In genomic region chr1:26327956-26328362, GRCh38 we compare ENCODE assay signal across 15 cellular contexts. TPM values are rescaled to one million over a fixed set of nuclear protein-coding genes. Genes with fewer than 3 reads are reported as not detected.
DNase-seq lines count a peak whose midpoint lies in the region; ATAC-seq and TF ChIP-seq lines count a peak whose summit lies in the region.
"Had no signal": no experiment of that assay in that cellular context is flagged by ENCODE, and none has a peak within 500 bp of the region (broad histone marks: within the 10 kb centered on the region; RNA-seq: fewer than 3 reads in every experiment).

No MANE protein-coding gene starts in this region.

- H3K4me3 ChIP-seq in testis = no peak overlapping the region
- H3K4me3 ChIP-seq: hepatocyte had no signal

- WGBS in testis, 2 donors = 80 to 90% methylated on average over 8 of the region's 8 CpGs

- H3K9me3 Mint-ChIP-seq in central memory CD8-positive, alpha-beta T cell = no peaks in the 10 kb centered on the region
- H3K9me3 Mint-ChIP-seq: activated CD4-positive, alpha-beta memory T cell treated with anti-CD3 and anti-CD28 coated beads, Interleukin-2, amount 10 ng/mL, durations not matched to agents 7 days and 5 days; activated T-helper 2 cell treated with anti-CD3 and anti-CD28 coated beads, Interferon-gamma antibody, Interleukin-2, Interleukin-4, amounts not matched to agents 10 μg/mL and 5 μg/mL and 100 μg/mL, durations not matched to agents 14 hours and 24 hours and 36 hours; HFFc6 had no signal

- no peaks in the 10 kb centered on the region for H3K4me1 ChIP-seq in testis

- H3K27me3 ChIP-seq in testis = no peaks in the 10 kb centered on the region
- H3K27me3 ChIP-seq: hepatocyte had no signal

- no peak overlapping the region for H3K4me3 Mint-ChIP-seq in central memory CD8-positive, alpha-beta T cell
- H3K4me3 Mint-ChIP-seq: activated CD4-positive, alpha-beta memory T cell treated with anti-CD3 and anti-CD28 coated beads, Interleukin-2, amount 10 ng/mL, durations not matched to agents 7 days and 5 days; HFFc6 had no signal

- H3K9me3 ChIP-seq in testis = no peaks in the 10 kb centered on the region

- no peak for TF ChIP-seq POLR2A in testis (IDR thresholded peaks at IDR 0.05)

- TF ChIP-seq CTCF in testis (IDR thresholded peaks at IDR 0.05) = no peak

- intact Hi-C loops in testis (cut with DNase I; ENCODE audit: low total_unique reads) = loop anchor here (10.0 kb wide), 1 partner anchor 53 kb away; no protein-coding TSS in a partner anchor

- no peaks in the 10 kb centered on the region for H3K36me3 ChIP-seq in testis (ENCODE audit: low read depth, missing control alignments)

- H3K36me3 Mint-ChIP-seq in central memory CD8-positive, alpha-beta T cell (ENCODE audit: insufficient read depth) = peaks cover 4% of the 10 kb centered on the region

- H3K4me1 Mint-ChIP-seq in central memory CD8-positive, alpha-beta T cell = peaks cover 4% of the 10 kb centered on the region

- no peak overlapping the region for H3K27ac ChIP-seq in testis
- H3K27ac ChIP-seq: hepatocyte had no signal

- H3K27me3 Mint-ChIP-seq in central memory CD8-positive, alpha-beta T cell = no peaks in the 10 kb centered on the region
- H3K27me3 Mint-ChIP-seq: activated CD4-positive, alpha-beta memory T cell treated with anti-CD3 and anti-CD28 coated beads, Interleukin-2, amount 10 ng/mL, durations not matched to agents 7 days and 5 days had no signal

- DNase-seq in DMS153 (lab: John Stamatoyannopoulos, UW) = peak; percentile 85
- peak; percentile 88 for DNase-seq in NCI-H1105 treated with DMSO at 0.1 percent for 48 hours (lab: John Stamatoyannopoulos, UW)
- peak; percentile 16 for DNase-seq in NCI-H774 (lab: John Stamatoyannopoulos, UW)
- no peak for DNase-seq in central memory CD8-positive, alpha-beta T cell (ENCODE audit: low spot score in 2 of 2)
- DNase-seq in testis = no peak
- no peak for DNase-seq in stimulated activated CD4-positive, alpha-beta T cell treated with anti-CD3 and anti-CD28 coated beads, Interleukin-12 subunit alpha, Interleukin-12 subunit beta, amount 100 ng/mL, for 4 hours
- DNase-seq: activated CD4-positive, alpha-beta memory T cell treated with anti-CD3 and anti-CD28 coated beads, Interleukin-2, amount 10 ng/mL, durations not matched to agents 7 days and 5 days; HFFc6; NCI-H446 treated with DMSO at 0.1 percent for 48 hours; posterior cingulate gyrus had no signal

- no peak for ATAC-seq in central memory CD8-positive, alpha-beta T cell (replicated peaks; ENCODE audit: extremely low read depth, poor library complexity, severe bottlenecking)
- no peak for ATAC-seq in GM21717 (IDR thresholded peaks at IDR 0.05; ENCODE audit: unreplicated experiment)
- ATAC-seq in HG02870 (IDR thresholded peaks at IDR 0.05; ENCODE audit: unreplicated experiment) = no peak

- H3K27ac Mint-ChIP-seq in central memory CD8-positive, alpha-beta T cell (ENCODE audit: low read depth) = peak overlapping the region; percentile 38
- H3K27ac Mint-ChIP-seq: activated CD4-positive, alpha-beta memory T cell treated with anti-CD3 and anti-CD28 coated beads, Interleukin-2, amount 10 ng/mL, durations not matched to agents 7 days and 5 days; activated T-helper 2 cell treated with anti-CD3 and anti-CD28 coated beads, Interferon-gamma antibody, Interleukin-2, Interleukin-4, amounts not matched to agents 10 μg/mL and 5 μg/mL and 100 μg/mL, durations not matched to agents 14 hours and 24 hours and 36 hours; HFFc6 had no signal

RNA-seq across cellular contexts. Expression of gene CD52, which starts 10.2 kb away (rescaled TPM):
- 1 to 10 TPM in 1 of 2 donors, not detected in 1; 3.0 TPM for total RNA-seq in testis
- 23.8 TPM for polyA plus RNA-seq in testis (ENCODE audit: insufficient read depth, low read depth, low replicate concordance)
- total RNA-seq: dermis microvascular lymphatic vessel endothelial cell, HFFc6 had no signal

RNA-seq across cellular contexts. Expression of gene UBXN11, which starts 21.5 kb away (rescaled TPM):
- total RNA-seq in testis = 10 to 100 TPM; 39.7 to 51.7 TPM
- polyA plus RNA-seq in testis (ENCODE audit: insufficient read depth, low read depth, low replicate concordance) = 65.9 TPM

RNA-seq across cellular contexts. Expression of gene CRYBG2, which starts 26.0 kb away (rescaled TPM):
- 1 to 10 TPM; 4.9 to 5.6 TPM for total RNA-seq in testis
- 12.9 TPM for polyA plus RNA-seq in testis (ENCODE audit: insufficient read depth, low read depth, low replicate concordance)
- total RNA-seq: HFFc6 had no signal

RNA-seq across cellular contexts. Expression of gene ZNF683, which starts 44.6 kb away (rescaled TPM):
- total RNA-seq in testis = 10 to 100 TPM; 22.9 to 63.9 TPM
- polyA plus RNA-seq in testis (ENCODE audit: insufficient read depth, low read depth, low replicate concordance) = 87.5 TPM
- total RNA-seq: activated T-helper 2 cell treated with anti-CD3 and anti-CD28 coated beads, Interferon-gamma antibody, Interleukin-2, Interleukin-4, amounts not matched to agents 10 μg/mL and 5 μg/mL and 100 μg/mL, durations not matched to agents 14 hours and 24 hours and 36 hours; dermis microvascular lymphatic vessel endothelial cell; hepatocyte; HFFc6 had no signal
- polyA plus RNA-seq: hepatocyte had no signal

RNA-seq across cellular contexts. Expression of gene SH3BGRL3, which starts 48.1 kb away (rescaled TPM):
- total RNA-seq in testis = 10 to 100 TPM; 24.4 to 25.4 TPM
- polyA plus RNA-seq in testis (ENCODE audit: insufficient read depth, low read depth, low replicate concordance) = 76.6 TPM

Comparison
In these comparisons a context has a peak if more than half of its experiments do, and no peak if none do; other contexts are left out.
1. DNase-seq: peak in DMS153 (single experiment), NCI-H1105 treated with DMSO at 0.1 percent for 48 hours (single experiment) and NCI-H774 (single experiment); none in central memory CD8-positive, alpha-beta T cell (0 of 2), testis (single experiment) and stimulated activated CD4-positive, alpha-beta T cell treated with anti-CD3 and anti-CD28 coated beads, Interleukin-12 subunit alpha, Interleukin-12 subunit beta, amount 100 ng/mL, for 4 hours (single experiment).